In the genomic region with DNA sequence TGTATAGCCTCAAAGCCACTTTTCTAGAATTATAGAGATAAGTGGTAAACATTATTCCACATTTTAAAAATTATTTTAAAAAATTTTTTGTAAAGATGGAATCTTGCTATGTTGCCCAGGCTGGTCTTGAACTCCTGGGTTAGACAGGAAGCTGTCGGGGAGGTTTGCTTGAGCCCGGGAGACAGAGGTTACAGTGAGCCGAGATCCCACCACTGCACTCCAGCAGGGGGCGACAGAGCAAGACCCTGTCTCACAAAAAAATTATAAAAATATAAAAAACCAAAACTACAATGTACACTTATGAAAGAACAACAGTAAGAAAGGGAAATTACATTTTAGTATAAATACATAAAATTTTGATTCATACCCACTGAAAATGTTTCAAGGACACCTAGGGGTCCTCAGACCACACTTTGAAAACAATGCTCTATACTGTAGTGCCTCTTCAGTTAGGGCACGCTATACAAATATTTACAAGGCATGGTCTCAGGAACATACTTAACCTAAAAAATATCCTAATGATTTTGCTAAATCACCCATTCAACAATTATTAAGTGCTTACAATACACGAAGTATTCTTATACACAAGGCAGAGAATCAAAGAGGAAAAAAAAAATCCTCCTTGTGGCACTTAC, we compare ENCODE assay signal across 8 cellular contexts.
DNase-seq lines count a peak whose midpoint lies in the region; ATAC-seq and TF ChIP-seq lines count a peak whose summit lies in the region.

No MANE protein-coding gene starts in this region.

- H2AK5ac ChIP-seq in IMR-90 (ENCODE audit: low read depth, low read length), result no peak overlapping the region
- no peak overlapping the region for H2AK5ac ChIP-seq in mesendoderm (ENCODE audit: low read length)

- POLR2A ChIA-PET in IMR-90 (lab: Charles Lee; ENCODE audit: unreplicated experiment), result interaction anchor here (0.6 kb wide), 1 partner anchor 158 kb away, joined by 5 read pairs; no protein-coding TSS in a partner anchor

- TF ChIP-seq RAD21 in IMR-90 (IDR thresholded peaks at IDR 0.05; ENCODE audit: low read length), result peak; percentile 58

- peaks cover 7% of the 10 kb centered on the region; the same call in 1 of the 2 replicates for H4K20me1 ChIP-seq in IMR-90 (ENCODE audit: insufficient read depth, low read length)

- no peak overlapping the region for H4K91ac ChIP-seq in IMR-90 (ENCODE audit: insufficient read depth, low read depth, low read length)

- no peak overlapping the region for H3K14ac ChIP-seq in IMR-90 (replicated peaks; ENCODE audit: low read depth, low read length)

- no peak for ATAC-seq in IMR-90 (ENCODE audit: low read depth)
- peak; percentile 75 to 81 for ATAC-seq in activated CD4-positive, CD25-positive, alpha-beta regulatory T cell treated with anti-CD3 and anti-CD28 coated beads, Interleukin-2, amount 50 U/mL, for 24 hours
- no peak for ATAC-seq in HG03135 (IDR thresholded peaks at IDR 0.05; ENCODE audit: unreplicated experiment)
- no peak for ATAC-seq in GM21528 (IDR thresholded peaks at IDR 0.05; ENCODE audit: low FRiP score, unreplicated experiment)

- H3K27me3 ChIP-seq in IMR-90 (ENCODE audit: control insufficient read depth, insufficient read depth, low read length) (no peaks in the 10 kb centered on the region), mesendoderm (ENCODE audit: insufficient read depth, low read length, poor library complexity) (no peaks in the 10 kb centered on the region)

- peaks cover 7% of the 10 kb centered on the region; the same call in 1 of the 2 replicates for H3K4me1 ChIP-seq in IMR-90 (ENCODE audit: control insufficient read depth, insufficient read depth, low read length)
- no peaks in the 10 kb centered on the region for H3K4me1 ChIP-seq in mesendoderm (ENCODE audit: control insufficient read depth, low read depth, low read length)

- peaks cover 1% of the 10 kb centered on the region; the same call in 1 of the 2 replicates for H3K9me3 ChIP-seq in IMR-90 (ENCODE audit: control insufficient read depth, insufficient read depth, low read length)

- H3K4ac ChIP-seq in IMR-90 (ENCODE audit: low read depth, low read length) (no peak overlapping the region), mesendoderm (ENCODE audit: low read depth, low read length) (no peak overlapping the region)

- H3K23ac ChIP-seq in IMR-90 (ENCODE audit: low read depth, low read length), result no peak overlapping the region
- H3K23ac ChIP-seq in mesendoderm (ENCODE audit: low read length), result no peak overlapping the region

- H3K79me1 ChIP-seq in IMR-90 (ENCODE audit: low read depth in 1 of 2, low read length in 2 of 2) (peaks cover 31 to 73% of the 10 kb centered on the region in 2 experiments), mesendoderm (ENCODE audit: low read length) (no peaks in the 10 kb centered on the region)

- no peak overlapping the region for H2BK15ac ChIP-seq in IMR-90 (ENCODE audit: low read depth, low read length)
- no peak overlapping the region for H2BK15ac ChIP-seq in mesendoderm (replicated peaks; ENCODE audit: low read depth)

- H3K4me3 ChIP-seq in IMR-90 (ENCODE audit: insufficient read depth, low read depth, low read length) (no peak overlapping the region), mesendoderm (ENCODE audit: low read length) (no peak overlapping the region)

- H2BK120ac ChIP-seq in IMR-90 (ENCODE audit: low read depth, low read length) (no peak overlapping the region), mesendoderm (ENCODE audit: low read depth, low read length) (no peak overlapping the region)

- in situ Hi-C loops in ACHN (cut with HindIII; ENCODE audit: low pct_ligation_motif_present, low pct_unique_long_range_greater_than_20kb, low sequenced_read_pairs) (no loop called here), IMR-90 (cut with MboI; ENCODE audit: low sequenced_read_pairs) (loop anchor here (5.0 kb wide), 1 partner anchor 117 kb away; no protein-coding TSS in a partner anchor)

- H3K27ac ChIP-seq in IMR-90 (ENCODE audit: insufficient read depth, low read length) (no peak overlapping the region), mesendoderm (ENCODE audit: low read depth, low read length) (no peak overlapping the region)

- H4K5ac ChIP-seq in IMR-90 (ENCODE audit: low read depth, low read length), result no peak overlapping the region
- no peak overlapping the region for H4K5ac ChIP-seq in mesendoderm (ENCODE audit: low read length)

- intact Hi-C loops in IMR-90 (cut with micrococcal nuclease), result loop anchor here (1.0 kb wide), 1 partner anchor 121 kb away; no protein-coding TSS in a partner anchor

- H3K4me2 ChIP-seq in IMR-90 (ENCODE audit: low read depth, low read length) (no peak overlapping the region), mesendoderm (ENCODE audit: low read length) (no peak overlapping the region)

- TF ChIP-seq CTCF in IMR-90 (conservative IDR thresholded peaks at IDR 0.05; ENCODE audit: low read depth, low read length), result peak; percentile 63

- H3K9ac ChIP-seq in IMR-90 (ENCODE audit: low read depth, low read length) (no peak overlapping the region), mesendoderm (ENCODE audit: low read length) (no peak overlapping the region)

- H3K79me2 ChIP-seq in mesendoderm (ENCODE audit: control insufficient read depth, insufficient read depth, low read length), result peaks cover 3% of the 10 kb centered on the region

- WGBS in IMR-90 (ENCODE audit: extremely low coverage in 2 of 2, insufficient read length in 1 of 2), 2 experiments, result no CpG with 5 or more reads among the region's 6 CpGs
- WGBS in mesendoderm (ENCODE audit: extremely low coverage, insufficient coverage, low lambda C conversion rate), result no CpG with 5 or more reads among the region's 6 CpGs

- H3K56ac ChIP-seq in IMR-90 (ENCODE audit: extremely low read depth, insufficient read depth, low read length) (no peak overlapping the region), mesendoderm (ENCODE audit: low read length) (no peak overlapping the region)

- H2BK5ac ChIP-seq in IMR-90 (ENCODE audit: low read depth, low read length, poor library complexity, severe bottlenecking) (peak overlapping the region; percentile 55), mesendoderm (ENCODE audit: low read length) (no peak overlapping the region)

- CTCF ChIA-PET in IMR-90 (lab: Yijun Ruan, JAX), result interaction anchor here (0.9 to 2.2 kb wide), 8 partner anchors 9 to 121 kb away, joined by 3 to 17 read pairs (median 6); a partner anchor contains a TSS

- H2AFZ ChIP-seq in IMR-90 (replicated peaks; ENCODE audit: low read length, poor library complexity), result no peak overlapping the region

- no peak overlapping the region for H2BK20ac ChIP-seq in IMR-90 (ENCODE audit: low read depth, low read length)

- no peak for TF ChIP-seq POLR2A in IMR-90 (IDR thresholded peaks at IDR 0.05; ENCODE audit: low read depth, low read length)

- H2AK9ac ChIP-seq in IMR-90 (replicated peaks; ENCODE audit: low read depth, low read length, poor library complexity), result no peak overlapping the region

- dilution Hi-C loops in IMR-90 (cut with HindIII; ENCODE audit: low sequenced_read_pairs, unreplicated experiment), result no loop called here

- DNase-seq in ACHN (peak; percentile 45), IMR-90 (peak; percentile 46), mesendoderm (peak; percentile 61)
- DNase-seq in central memory CD4-positive, alpha-beta T cell, result peak; percentile 62
- DNase-seq in stimulated activated CD8-positive, alpha-beta memory T cell treated with anti-CD3 and anti-CD28 coated beads, Interleukin-7, amount 100 ng/mL, for 48 hours (ENCODE audit: extremely low read depth in 1 of 2, low read depth in 1 of 2), result peak; percentile 25 to 41

- no peaks in the 10 kb centered on the region for H3K36me3 ChIP-seq in IMR-90 (ENCODE audit: control insufficient read depth, insufficient read depth, low read length)
- no peaks in the 10 kb centered on the region for H3K36me3 ChIP-seq in mesendoderm (ENCODE audit: control insufficient read depth, insufficient read depth, low read length)

- H4K8ac ChIP-seq in IMR-90 (ENCODE audit: low read depth in 2 of 2, low read length in 2 of 2) (no peak overlapping the region), mesendoderm (ENCODE audit: low read depth, low read length) (no peak overlapping the region)

- BruUV-seq in IMR-90 (replicated peaks; lab: Mats Ljungman, UMichigan), result no TSS peak

- peaks cover 12% of the 10 kb centered on the region for H3K9me1 ChIP-seq in IMR-90 (ENCODE audit: insufficient read depth, low read length)

- H3K18ac ChIP-seq in IMR-90 (ENCODE audit: low read depth, low read length), result no peak overlapping the region
- H3K18ac ChIP-seq in mesendoderm (ENCODE audit: low read length), result no peak overlapping the region

TF ChIP-seq in IMR-90, 13 proteins besides CTCF, POLR2A, EP300 and RAD21:
- peak; percentile 76 for TF ChIP-seq SMC3 (IDR thresholded peaks at IDR 0.05; ENCODE audit: low read depth, low read length)
- TF ChIP-seq, protein P1, sequence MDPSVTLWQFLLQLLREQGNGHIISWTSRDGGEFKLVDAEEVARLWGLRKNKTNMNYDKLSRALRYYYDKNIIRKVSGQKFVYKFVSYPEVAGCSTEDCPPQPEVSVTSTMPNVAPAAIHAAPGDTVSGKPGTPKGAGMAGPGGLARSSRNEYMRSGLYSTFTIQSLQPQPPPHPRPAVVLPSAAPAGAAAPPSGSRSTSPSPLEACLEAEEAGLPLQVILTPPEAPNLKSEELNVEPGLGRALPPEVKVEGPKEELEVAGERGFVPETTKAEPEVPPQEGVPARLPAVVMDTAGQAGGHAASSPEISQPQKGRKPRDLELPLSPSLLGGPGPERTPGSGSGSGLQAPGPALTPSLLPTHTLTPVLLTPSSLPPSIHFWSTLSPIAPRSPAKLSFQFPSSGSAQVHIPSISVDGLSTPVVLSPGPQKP (IDR thresholded peaks at IDR 0.05; ENCODE audit: borderline replicate concordance, low read depth, low read length), result no peak

Comparison
In these comparisons a context has a peak if more than half of its experiments do, and no peak if none do; other contexts are left out.
1. ATAC-seq: peak in activated CD4-positive, CD25-positive, alpha-beta regulatory T cell treated with anti-CD3 and anti-CD28 coated beads, Interleukin-2, amount 50 U/mL, for 24 hours (2 of 2); none in IMR-90 (single experiment), HG03135 (single experiment) and GM21528 (single experiment).
2. Peak in every context shown above with its lines, with median percentiles within 50 percentile points of each other: DNase-seq.